In genomic region chr22:30605449-30606110, GRCh38 we compare ENCODE assay signal across 1 cellular context.
TF ChIP-seq lines count a peak whose summit lies in the region.

No MANE protein-coding gene starts in this region.

TF ChIP-seq in GM12878, 131 proteins besides CTCF, POLR2A, EP300 and RAD21:
- TF ChIP-seq FOXK2 (IDR thresholded peaks at IDR 0.05), result peak; percentile 66
- TF ChIP-seq MEF2B (IDR thresholded peaks at IDR 0.05; ENCODE audit: partially characterized antibody, poor library complexity, severe bottlenecking), result no peak
- TF ChIP-seq SPI1 (IDR thresholded peaks at IDR 0.05; ENCODE audit: borderline replicate concordance, insufficient read depth, low read depth, low read length), result 0 out of 2 replicates have a peak, but pooled peaks have one; percentile 11
- peak; percentile 35; the same call in 1 of the 2 replicates for TF ChIP-seq SMC3 (IDR thresholded peaks at IDR 0.05; ENCODE audit: borderline replicate concordance, low read length)
- no peak for TF ChIP-seq SIX5 (IDR thresholded peaks at IDR 0.05; ENCODE audit: low read depth, low read length, severe bottlenecking)
- TF ChIP-seq IKZF1 (conservative IDR thresholded peaks at IDR 0.05), result peak; percentile 36; the same call in 1 of the 2 replicates
- TF ChIP-seq NKRF (conservative IDR thresholded peaks at IDR 0.05), result peak; percentile 43; the same call in 1 of the 2 replicates
- TF ChIP-seq YY1 (IDR thresholded peaks at IDR 0.05; ENCODE audit: low read depth, low read length), result 0 out of 2 replicates have a peak, but pooled peaks have one; percentile 46
- TF ChIP-seq GATAD2B (conservative IDR thresholded peaks at IDR 0.05; ENCODE audit: low read depth), result no peak
